ENCODE assay signal across 10 cellular contexts in genomic region chr19:40797166-40797962, GRCh38. TPM values are rescaled to one million over a fixed set of nuclear protein-coding genes. Genes with fewer than 3 reads are reported as not detected.
DNase-seq lines count a peak whose midpoint lies in the region; TF ChIP-seq lines count a peak whose summit lies in the region.
"Had no signal": no experiment of that assay in that cellular context is flagged by ENCODE, and none has a peak within 500 bp of the region (broad histone marks: within the 10 kb centered on the region; RNA-seq: fewer than 3 reads in every experiment).

No MANE protein-coding gene starts in this region.

- TF ChIP-seq POLR2A in Peyer's patch (IDR thresholded peaks at IDR 0.05): no peak
- TF ChIP-seq POLR2A in prostate gland (IDR thresholded peaks at IDR 0.05): no peak

- H3K4me1 ChIP-seq in CD8-positive, alpha-beta memory T cell (ENCODE audit: insufficient read depth, low read length): peaks cover 33% of the 10 kb centered on the region
- H3K4me1 ChIP-seq in Peyer's patch (peaks cover 16 to 38% (median 27%) of the 10 kb centered on the region in 4 donors), prostate gland (replicated peaks) (peaks cover 19% of the 10 kb centered on the region)

- WGBS in prostate gland: 94% methylated on average over 14 of the region's 14 CpGs

- CTCF ChIA-PET in CD8-positive, alpha-beta memory T cell (lab: Charles Lee): interaction anchor here (1.4 to 3.1 kb wide), 6 partner anchors 10 to 47 kb away, joined by 3 to 38 read pairs (median 9); partner anchors contain the start of genes ACTMAP, RAB4B and SNRPA

- H3K9me3 ChIP-seq in CD8-positive, alpha-beta memory T cell (ENCODE audit: low read length): no peaks in the 10 kb centered on the region
- H3K9me3 ChIP-seq in Peyer's patch (no peaks in the 10 kb centered on the region), prostate gland (no peaks in the 10 kb centered on the region)

- no peak for DNase-seq in CD8-positive, alpha-beta memory T cell
- DNase-seq in Peyer's patch (no peak), epithelial cell of prostate (ENCODE audit: low read depth, low spot score) (no peak), prostate gland (ENCODE audit: low spot score) (no peak), 8988T (no peak), DMS53 treated with DMSO at 0.1 percent for 48 hours (lab: John Stamatoyannopoulos, UW; ENCODE audit: unreplicated experiment) (no peak), iPS-NIHi7 (ENCODE audit: extremely low spot score) (no peak)
- DNase-seq in stimulated activated naive CD4-positive, alpha-beta T cell (lab: John Stamatoyannopoulos, UW): no peak
- DNase-seq: NCI-H1694 treated with DMSO at 0.1 percent for 48 hours had no signal

- no peak overlapping the region for H3K4me3 ChIP-seq in CD8-positive, alpha-beta memory T cell (ENCODE audit: low read length)
- H3K4me3 ChIP-seq in Peyer's patch (peak overlapping the region in 1 of 4 donors; percentile 55), prostate gland (no peak overlapping the region)

- no peaks in the 10 kb centered on the region for H3K9me3 Mint-ChIP-seq in CD8-positive, alpha-beta memory T cell

- peak overlapping the region; percentile 90 to 99 (median 97) for H3K4me3 Mint-ChIP-seq in CD8-positive, alpha-beta memory T cell

- H3K27ac Mint-ChIP-seq in CD8-positive, alpha-beta memory T cell: peak overlapping the region; percentile 79 to 100 (median 100)

- TF ChIP-seq CTCF in Peyer's patch (IDR thresholded peaks at IDR 0.05) (no peak), prostate gland (IDR thresholded peaks at IDR 0.05) (no peak)

- intact Hi-C loops in prostate gland (cut with DNase I): loop anchor here (2.0 kb wide), 1 partner anchor 81 kb away; the partner anchor contains the start of genes COQ8B and ITPKC

- peaks cover 8% of the 10 kb centered on the region for H3K36me3 ChIP-seq in CD8-positive, alpha-beta memory T cell (ENCODE audit: insufficient read depth, low read length)
- H3K36me3 ChIP-seq in Peyer's patch: peaks cover 0 to 15% (median 0%) of the 10 kb centered on the region in 3 donors
- H3K36me3 ChIP-seq in prostate gland: peaks cover 0 to 6% of the 10 kb centered on the region in 2 donors

- no peaks in the 10 kb centered on the region for H3K27me3 Mint-ChIP-seq in CD8-positive, alpha-beta memory T cell

- POLR2A ChIA-PET in CD8-positive, alpha-beta memory T cell (lab: Charles Lee): interaction anchor here (1.4 to 3.9 kb wide), 5 partner anchors 9 to 46 kb away, joined by 3 to 72 read pairs (median 6); partner anchors contain the start of genes ACTMAP, RAB4B and SNRPA

- H3K27me3 ChIP-seq in CD8-positive, alpha-beta memory T cell (ENCODE audit: insufficient read depth, low read length, poor library complexity, severe bottlenecking): no peaks in the 10 kb centered on the region
- H3K27me3 ChIP-seq in Peyer's patch (no peaks in the 10 kb centered on the region), prostate gland (replicated peaks; ENCODE audit: insufficient read depth) (no peaks in the 10 kb centered on the region)

- peaks cover 0 to 48% (median 1%) of the 10 kb centered on the region in 3 donors for H3K36me3 Mint-ChIP-seq in CD8-positive, alpha-beta memory T cell

- H3K27ac ChIP-seq in CD8-positive, alpha-beta memory T cell (ENCODE audit: low read depth, low read length): peak overlapping the region; percentile 93
- H3K27ac ChIP-seq in Peyer's patch (peak overlapping the region; percentile 88 to 98 (median 98)), epithelial cell of prostate (peak overlapping the region; percentile 67), prostate gland (peak overlapping the region; percentile 88 to 97)

- H3K4me1 Mint-ChIP-seq in CD8-positive, alpha-beta memory T cell: peaks cover 27 to 42% (median 34%) of the 10 kb centered on the region in 3 donors

RNA-seq across cellular contexts. Expression of gene EGLN2, which starts 1.6 kb away (rescaled TPM):
- total RNA-seq in CD8-positive, alpha-beta memory T cell: 100 to 1,000 TPM; 101 to 103 TPM
- 174 TPM for polyA plus RNA-seq in CD8-positive, alpha-beta memory T cell
- total RNA-seq in Peyer's patch (10 to 100 TPM; 75.8 to 96.6 (median 88.1) TPM), prostate gland (100 to 1,000 TPM in 1 of 2 donors, 10 to 100 TPM in 1; 62.6 to 213 TPM)

RNA-seq across cellular contexts. Expression of gene RAB4B, which starts 19.3 kb away (rescaled TPM):
- total RNA-seq in CD8-positive, alpha-beta memory T cell: 10 to 100 TPM; 24.2 to 27.2 TPM
- polyA plus RNA-seq in CD8-positive, alpha-beta memory T cell: 95.2 TPM
- total RNA-seq in Peyer's patch (10 to 100 TPM; 14.9 to 71.2 (median 51.3) TPM), prostate gland (10 to 100 TPM; 44.8 to 51.7 TPM)

RNA-seq across cellular contexts. Expression of gene MIA, which starts 22.0 kb away (rescaled TPM):
- total RNA-seq in CD8-positive, alpha-beta memory T cell: 1 to 10 TPM in 1 of 2 experiments, under 1 TPM in 1; 0.89 to 1.1 TPM
- polyA plus RNA-seq in CD8-positive, alpha-beta memory T cell: not detected
- total RNA-seq in Peyer's patch: 1 to 10 TPM in 1 of 4 donors, not detected in 3; 4.0 TPM
- 1 to 10 TPM; 2.7 to 5.0 TPM for total RNA-seq in prostate gland
- total RNA-seq: frontal cortex had no signal

RNA-seq across cellular contexts. Expression of gene SNRPA, which starts 46.4 kb away (rescaled TPM):
- 100 to 1,000 TPM; 202 TPM for total RNA-seq in CD8-positive, alpha-beta memory T cell
- 89.5 TPM for polyA plus RNA-seq in CD8-positive, alpha-beta memory T cell
- total RNA-seq in Peyer's patch (100 to 1,000 TPM in 1 of 4 donors, 10 to 100 TPM in 3; 44.5 to 104 (median 72.1) TPM), prostate gland (10 to 100 TPM; 70.3 to 92.2 TPM)

RNA-seq across cellular contexts. Expression of gene ACTMAP, which starts 47.1 kb away (rescaled TPM):
- 10 to 100 TPM; 10.3 to 10.6 TPM for total RNA-seq in CD8-positive, alpha-beta memory T cell
- polyA plus RNA-seq in CD8-positive, alpha-beta memory T cell: 2.9 TPM
- total RNA-seq in Peyer's patch (10 to 100 TPM in 3 of 4 donors, 1 to 10 TPM in 1; 7.4 to 33.0 (median 21.6) TPM), prostate gland (10 to 100 TPM in 1 of 2 donors, 1 to 10 TPM in 1; 4.4 to 25.2 TPM)
